In genomic region chr19:47346024-47346423, GRCh38 we compare ENCODE assay signal across 2 cellular contexts. TPM values are rescaled to one million over a fixed set of nuclear protein-coding genes. Genes with fewer than 3 reads are reported as not detected.
"Had no signal": no experiment of that assay in that cellular context is flagged by ENCODE, and none has a peak within 500 bp of the region (broad histone marks: within the 10 kb centered on the region; RNA-seq: fewer than 3 reads in every experiment).

No MANE protein-coding gene starts in this region.

RNA-seq across cellular contexts. Expression of gene C5AR2, which starts 14.0 kb away (rescaled TPM):
- total RNA-seq: G401, GM12878 had no signal
